In genomic region chr7:21942955-21943354, GRCh38 we compare ENCODE assay signal across 14 cellular contexts. TPM values are rescaled to one million over a fixed set of nuclear protein-coding genes. Genes with fewer than 3 reads are reported as not detected.
DNase-seq lines count a peak whose midpoint lies in the region; ATAC-seq, FAIRE-seq and TF ChIP-seq lines count a peak whose summit lies in the region.
"Had no signal": no experiment of that assay in that cellular context is flagged by ENCODE, and none has a peak within 500 bp of the region (broad histone marks: within the 10 kb centered on the region; RNA-seq: fewer than 3 reads in every experiment).

No MANE protein-coding gene starts in this region.

- no peak overlapping the region for H2BK120ac ChIP-seq in H1 (replicated peaks; ENCODE audit: low read depth, low read length)

- H4K5ac ChIP-seq in H1 (ENCODE audit: insufficient read length, low read depth, low read length) = no peak overlapping the region

- H3K79me2 ChIP-seq in GM23338 (replicated peaks; ENCODE audit: insufficient read depth) (peaks cover 72% of the 10 kb centered on the region), OCI-LY1 (ENCODE audit: insufficient read depth, low read length) (no peaks in the 10 kb centered on the region), H1 (ENCODE audit: control insufficient read depth in 1 of 2, insufficient read depth in 2 of 2, low read length in 2 of 2) (peaks cover 21 to 71% of the 10 kb centered on the region in 2 experiments)

- no peak for TF ChIP-seq RAD21 in H1 (IDR thresholded peaks at IDR 0.05 in 1 of 2, conservative IDR thresholded peaks at IDR 0.05 in 1 of 2; ENCODE audit: low read depth in 2 of 2, low read length in 2 of 2)

- H3K4me2 ChIP-seq in GM23338 (peak overlapping the region; percentile 82), OCI-LY1 (ENCODE audit: low read length) (peak overlapping the region; percentile 72), H1 (ENCODE audit: insufficient read depth in 1 of 2, low read depth in 2 of 2, low read length in 2 of 2) (peak overlapping the region; percentile 36 to 76; a peak in 3 of 4 replicates)

- H3K27me3 ChIP-seq in GM23338 (ENCODE audit: insufficient read depth) = no peaks in the 10 kb centered on the region
- no peaks in the 10 kb centered on the region for H3K27me3 ChIP-seq in OCI-LY1 (ENCODE audit: insufficient read depth, low read length)
- H3K27me3 ChIP-seq in H1 (replicated peaks in 1 of 4; ENCODE audit: control insufficient read depth in 3 of 4, extremely low read depth in 1 of 4, insufficient read depth in 3 of 4, low read length in 3 of 4) = no peaks in the 10 kb centered on the region
- H3K27me3 ChIP-seq in tibial artery = peaks cover 0 to 14% of the 10 kb centered on the region in 2 donors
- H3K27me3 ChIP-seq in tibial nerve = no peaks in the 10 kb centered on the region

- H3K18ac ChIP-seq in H1 (ENCODE audit: extremely low read depth, low read length) = no peak overlapping the region

- CTCF ChIA-PET in H1 (lab: Charles Lee; ENCODE audit: partially characterized antibody) = interaction anchor here (0.7 to 1.5 kb wide), 4 partner anchors 16 to 140 kb away, joined by 3 to 4 read pairs (median 4); no protein-coding TSS in a partner anchor

- H2AFZ ChIP-seq in GM23338 (no peak overlapping the region), OCI-LY1 (ENCODE audit: low read length) (no peak overlapping the region), H1 (ENCODE audit: low read length) (no peak overlapping the region)

- no peak overlapping the region for H2AK5ac ChIP-seq in H1 (ENCODE audit: low read depth, low read length)

- POLR2A ChIA-PET in H1 (lab: Charles Lee; ENCODE audit: partially characterized antibody) = interaction anchor here (0.7 to 2.7 kb wide), 3 partner anchors 11 to 29 kb away, joined by 3 to 12 read pairs (median 5); no protein-coding TSS in a partner anchor

- peaks cover 13% of the 10 kb centered on the region for H3K79me1 ChIP-seq in H1 (ENCODE audit: low read depth, low read length)

- H3K14ac ChIP-seq in H1 (ENCODE audit: insufficient read length) = no peak overlapping the region

- H2BK12ac ChIP-seq in H1 (ENCODE audit: low read depth, low read length) = no peak overlapping the region

- H4K20me1 ChIP-seq in GM23338 (replicated peaks; ENCODE audit: insufficient read depth) = peaks cover 47% of the 10 kb centered on the region
- no peaks in the 10 kb centered on the region for H4K20me1 ChIP-seq in OCI-LY1 (ENCODE audit: insufficient read depth, low read length)
- H4K20me1 ChIP-seq in H1 (replicated peaks in 1 of 2; ENCODE audit: control insufficient read depth in 1 of 2, insufficient read depth in 2 of 2, low read length in 2 of 2) = peaks cover 14 to 19% of the 10 kb centered on the region in 2 experiments

- H2BK15ac ChIP-seq in H1 (ENCODE audit: low read length) = no peak overlapping the region

- TF ChIP-seq CTCF in GM23338 (conservative IDR thresholded peaks at IDR 0.05; ENCODE audit: low read depth in 2 of 2) (no peak), OCI-LY1 (IDR thresholded peaks at IDR 0.05; ENCODE audit: low read length) (no peak), H1 (IDR thresholded peaks at IDR 0.05; ENCODE audit: control extremely low read depth in 1 of 3, insufficient read depth in 1 of 3, low read depth in 1 of 3, low read length in 3 of 3) (no peak), tibial artery (IDR thresholded peaks at IDR 0.05) (no peak), tibial nerve (IDR thresholded peaks at IDR 0.05) (no peak)

- peak overlapping the region; percentile 71; the same call in 1 of the 2 replicates for H3K4me3 ChIP-seq in GM23338
- H3K4me3 ChIP-seq in OCI-LY1 (ENCODE audit: low read depth, low read length, poor library complexity, severe bottlenecking) = peak overlapping the region; percentile 65
- H3K4me3 ChIP-seq in H1 (ENCODE audit: extremely low read depth in 1 of 4, insufficient read depth in 2 of 4, low read depth in 3 of 4, low read length in 4 of 4) = 0 out of 8 replicates have a peak overlapping the region, but pooled peaks of 1 of the 4 experiments have one; percentile 83
- H3K4me3 ChIP-seq in tibial artery = no peak overlapping the region
- H3K4me3 ChIP-seq in tibial nerve = no peak overlapping the region
- H3K4me3 ChIP-seq: lower lobe of right lung, skin epidermis had no signal

- DNase-seq in GM23338 (ENCODE audit: low spot score) = no peak
- DNase-seq in H1 (ENCODE audit: low read depth in 1 of 2, low spot score in 2 of 2) = no peak
- DNase-seq in putamen (ENCODE audit: low spot score) = peak; percentile 73
- DNase-seq in tibial artery = no peak
- DNase-seq in occipital lobe (lab: John Stamatoyannopoulos, UW) = no peak
- DNase-seq in tibial nerve (ENCODE audit: low spot score in 2 of 2) = no peak
- DNase-seq: DND-41, lower lobe of right lung, NCI-H524, T-helper 17 cell had no signal

- no peak for TF ChIP-seq EP300 in H1 (IDR thresholded peaks at IDR 0.05; ENCODE audit: borderline replicate concordance in 1 of 2, low read depth in 2 of 2, low read length in 2 of 2)
- no peak for TF ChIP-seq EP300 in tibial nerve (IDR thresholded peaks at IDR 0.05)

- H3K4me1 Mint-ChIP-seq in GM23338 = peaks cover 58% of the 10 kb centered on the region
- H3K4me1 Mint-ChIP-seq: central memory CD8-positive, alpha-beta T cell had no signal

- H4K91ac ChIP-seq in H1 (replicated peaks; ENCODE audit: insufficient read length, low read length) = no peak overlapping the region

- FAIRE-seq in H1 (lab: Jason Lieb, UNC) = no peak

- H3K9ac ChIP-seq in OCI-LY1 (ENCODE audit: low read length) = no peak overlapping the region; the same call in 1 of the 2 replicates
- H3K9ac ChIP-seq in H1 (replicated peaks in 1 of 4; ENCODE audit: extremely low read depth in 1 of 4, low read depth in 3 of 4, low read length in 3 of 4) = no peak overlapping the region
- H3K9ac ChIP-seq: KMS-11 had no signal

- H3K9me3 Mint-ChIP-seq in GM23338 = no peaks in the 10 kb centered on the region
- H3K9me3 Mint-ChIP-seq: central memory CD8-positive, alpha-beta T cell had no signal

- H3F3A ChIP-seq in GM23338 (replicated peaks; ENCODE audit: low read depth) = no peaks in the 10 kb centered on the region
- no peaks in the 10 kb centered on the region for H3F3A ChIP-seq in OCI-LY1 (ENCODE audit: insufficient read depth, low read length)

- no peak for ATAC-seq in GM23338
- ATAC-seq: lower lobe of right lung, T-helper 17 cell had no signal

- H4K8ac ChIP-seq in H1 (ENCODE audit: extremely low read depth, insufficient read depth, low read length) = no peak overlapping the region

- intact Hi-C loops in tibial artery (cut with DNase I; ENCODE audit: low total_unique reads) = no loop called here

- H3K27ac ChIP-seq in GM23338 (ENCODE audit: low read depth) = no peak overlapping the region
- H3K27ac ChIP-seq in OCI-LY1 (ENCODE audit: low read depth, low read length, poor library complexity, severe bottlenecking) = peak overlapping the region; percentile 11
- H3K27ac ChIP-seq in H1 (ENCODE audit: low read depth, low read length) = no peak overlapping the region
- no peak overlapping the region for H3K27ac ChIP-seq in tibial artery
- H3K27ac ChIP-seq in tibial nerve = no peak overlapping the region
- H3K27ac ChIP-seq: KMS-11, lower lobe of right lung, skin epidermis had no signal

- no peak overlapping the region for H3K4ac ChIP-seq in H1 (replicated peaks; ENCODE audit: insufficient read length, low read depth, low read length)

- H3K36me3 Mint-ChIP-seq in GM23338 (ENCODE audit: low read depth) = peaks cover 24% of the 10 kb centered on the region; the same call in 2 of the 3 replicates

- H3K36me3 ChIP-seq in GM23338 (ENCODE audit: insufficient read depth) (no peaks in the 10 kb centered on the region; the same call in 1 of the 2 replicates), OCI-LY1 (ENCODE audit: insufficient read depth, low read length) (peaks cover 8% of the 10 kb centered on the region; the same call in 1 of the 2 replicates), H1 (ENCODE audit: control insufficient read depth in 2 of 4, insufficient read depth in 4 of 4, low read length in 3 of 4) (peaks cover 0 to 12% (median 0%) of the 10 kb centered on the region in 4 experiments; a peak in 1 of 8 replicates), tibial artery (no peaks in the 10 kb centered on the region), tibial nerve (no peaks in the 10 kb centered on the region)
- H3K36me3 ChIP-seq: lower lobe of right lung had no signal

- peak overlapping the region; percentile 88 for H3K4me3 Mint-ChIP-seq in GM23338
- H3K4me3 Mint-ChIP-seq: central memory CD8-positive, alpha-beta T cell; T-helper 17 cell had no signal

- 78% methylated on average over 6 of the region's 6 CpGs; no CpG with 5 or more reads in 1 of the 2 experiments for WGBS in H1 (ENCODE audit: extremely low coverage in 1 of 2, insufficient coverage in 1 of 2, insufficient read length in 1 of 2, insufficient replicate concordance in 2 of 2, low coverage in 1 of 2, low lambda C conversion rate in 2 of 2, missing lambda C conversion rate in 1 of 2), 2 experiments
- WGBS in tibial nerve, 2 donors = 64 to 67% methylated on average over 6 of the region's 6 CpGs

- no peak overlapping the region for H3K23ac ChIP-seq in H1 (ENCODE audit: insufficient read length)

- H3K9me2 ChIP-seq in GM23338 (ENCODE audit: insufficient read depth) (no peaks in the 10 kb centered on the region), OCI-LY1 (ENCODE audit: low read depth, low read length) (no peaks in the 10 kb centered on the region)

- H2BK5ac ChIP-seq in H1 (ENCODE audit: low read depth, low read length) = 0 out of 2 replicates have a peak overlapping the region, but pooled peaks have one; percentile 3

- H3K27me3 Mint-ChIP-seq in GM23338 (ENCODE audit: insufficient read depth, low read depth, poor library complexity) = peaks cover 4% of the 10 kb centered on the region

- no peak overlapping the region for H3K56ac ChIP-seq in H1 (replicated peaks; ENCODE audit: insufficient read length, low read depth, low read length)

- peak overlapping the region; percentile 23; the same call in 1 of the 2 replicates for H3K27ac Mint-ChIP-seq in GM23338
- H3K27ac Mint-ChIP-seq: T-helper 17 cell had no signal

- TF ChIP-seq POLR2A in H1 (IDR thresholded peaks at IDR 0.05; ENCODE audit: control extremely low read depth in 1 of 2, low read depth in 2 of 2, low read length in 2 of 2) = no peak
- TF ChIP-seq POLR2A in tibial nerve (IDR thresholded peaks at IDR 0.05) = no peak

- H3K23me2 ChIP-seq in H1 (ENCODE audit: low read depth, low read length) = peaks cover 4% of the 10 kb centered on the region; the same call in 1 of the 2 replicates

- no peak overlapping the region for H2BK20ac ChIP-seq in H1 (ENCODE audit: low read length)

- H3K9me3 ChIP-seq in OCI-LY1 (ENCODE audit: low read length) (no peaks in the 10 kb centered on the region), H1 (ENCODE audit: insufficient read depth in 2 of 2, low read depth in 1 of 2, low read length in 1 of 2) (no peaks in the 10 kb centered on the region), tibial artery (no peaks in the 10 kb centered on the region), tibial nerve (no peaks in the 10 kb centered on the region)
- H3K9me3 ChIP-seq: lower lobe of right lung had no signal

- H3K4me1 ChIP-seq in GM23338 (ENCODE audit: insufficient read depth) (peaks cover 61% of the 10 kb centered on the region), OCI-LY1 (ENCODE audit: insufficient read depth, low read length, severe bottlenecking) (peaks cover 53% of the 10 kb centered on the region), H1 (replicated peaks in 1 of 4; ENCODE audit: control insufficient read depth in 3 of 4, insufficient read depth in 4 of 4, low read length in 3 of 4) (peaks cover 4 to 26% (median 23%) of the 10 kb centered on the region in 4 experiments; a peak in 6 of 7 replicates), tibial artery (peaks cover 0 to 22% (median 13%) of the 10 kb centered on the region in 4 donors), tibial nerve (peaks cover 0 to 27% (median 0%) of the 10 kb centered on the region in 4 donors)

RNA-seq across cellular contexts. Expression of gene CDCA7L, which starts 2.7 kb away (rescaled TPM):
- 174 and 202 TPM in 2 replicates for total RNA-seq in GM23338 (2014; rRNA removed; shearing (Covaris generic))
- polyA plus RNA-seq in GM23338 (2016; fragmentation: Nextera tagmentation; extraction: Ambion mirVana) (187 and 194 TPM in 2 replicates), H1 (2011; rRNA removed) (78.6 and 93.8 TPM in 2 replicates)
- 166 and 168 TPM in 2 replicates for total RNA-seq in H1 (2021; fragmentation: NEBNext Ultra II Directional; extraction: Animal tissue kit (Norgen Biotek cat#: 25700))
- polyA plus RNA-seq in H1 (2011; cell fraction: cytosol; rRNA removed) = 113 TPM
- polyA plus RNA-seq in H1 (2011; cell fraction: nucleus; rRNA removed) = 105 TPM
- 105 to 144 TPM (median 112 TPM) in 4 replicates for polyA plus RNA-seq in H1 (2012, experiment 1 of 2)
- 28.7 TPM for polyA plus RNA-seq in H1 (2012, experiment 2 of 2)
- 90.9 TPM for polyA plus RNA-seq in H1 (2013, experiment 1 of 2)
- 87.9 TPM for polyA plus RNA-seq in H1 (2013, experiment 2 of 2)
- polyA minus RNA-seq in H1 (2011; rRNA and poly(A)+ RNA removed) = 141 and 202 TPM in 2 replicates
- 86.8 TPM for polyA minus RNA-seq in H1 (2011; cell fraction: cytosol; rRNA and poly(A)+ RNA removed)
- polyA minus RNA-seq in H1 (2011; cell fraction: nucleus; rRNA and poly(A)+ RNA removed) = 181 TPM
- total RNA-seq in occipital lobe (26.7 TPM), tibial nerve (10 to 100 TPM in 2 of 4 donors, 1 to 10 TPM in 2; 7.4 to 16.9 (median 10.8) TPM)

Comparison
In these comparisons a context has a peak if more than half of its experiments do, and no peak if none do; other contexts are left out.
1. H3K4me3 ChIP-seq: peak in GM23338 (single experiment) and OCI-LY1 (single experiment); none in tibial artery (0 of 2) and tibial nerve (0 of 4).
2. Peak in every context shown above with its lines, with median percentiles within 50 percentile points of each other: H3K4me2 ChIP-seq.